ENCODE assay signal across 18 cellular contexts in the genomic region with DNA sequence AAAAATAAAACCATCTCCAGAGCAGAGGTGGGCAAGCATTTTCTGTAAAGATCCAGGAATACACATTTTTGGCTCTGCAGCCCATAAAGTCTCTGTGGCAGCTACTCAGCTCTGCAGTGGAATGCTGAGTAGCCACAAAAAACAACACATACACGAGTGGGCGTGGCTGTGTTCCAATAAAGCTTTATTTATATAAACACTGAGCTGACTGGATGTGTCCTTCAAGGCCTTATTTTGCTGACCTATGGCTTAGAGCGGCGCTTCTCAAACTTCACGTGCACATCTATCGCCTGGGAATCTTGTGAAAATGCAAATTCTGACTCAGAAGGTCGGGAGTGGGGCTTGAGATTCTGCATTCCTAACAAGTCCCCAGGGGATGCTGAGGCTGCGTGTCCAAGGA.
"Had no signal": no experiment of that assay in that cellular context is flagged by ENCODE, and none has a peak within 500 bp of the region (broad histone marks: within the 10 kb centered on the region; RNA-seq: fewer than 3 reads in every experiment).

No MANE protein-coding gene starts in this region.

- DNase-seq: activated CD4-positive, alpha-beta T cell treated with anti-CD3 and anti-CD28 coated beads for 1 hour; activated CD4-positive, alpha-beta T cell treated with anti-CD3 and anti-CD28 coated beads, Interleukin-2, amount 50 U/mL, for 1 hour; activated CD8-positive, alpha-beta T cell treated with anti-CD3 and anti-CD28 coated beads, Interleukin-2, amount 10 ng/mL, durations not matched to agents 7 days and 5 days; activated gamma-delta T cell treated with Interleukin-2 at 50 U/mL for 16 hours; aorta; cerebellar nuclear complex; cortex of kidney; foreskin melanocyte; immature natural killer cell; left lung; mammary epithelial cell; pancreas; psoas muscle; stimulated activated CD4-positive, alpha-beta T cell treated with anti-CD3 and anti-CD28 coated beads, Interleukin-12 subunit alpha, Interleukin-12 subunit beta, amount 100 ng/mL, for 4 hours; stimulated activated CD4-positive, alpha-beta T cell treated with anti-CD3 and anti-CD28 coated beads, Interleukin-4, amount 100 ng/mL, for 4 hours; stimulated activated naive CD8-positive, alpha-beta T cell treated with anti-CD3 and anti-CD28 coated beads, Interleukin-15, Interleukin-2, amounts not matched to agents 100 U/mL and 50 U/mL, for 24 hours; WERI-Rb-1 had no signal

- ATAC-seq: activated CD8-positive, alpha-beta T cell treated with anti-CD3 and anti-CD28 coated beads, Interleukin-2, amount 10 ng/mL, durations not matched to agents 7 days and 5 days; left lung; natural killer cell treated with Interleukin-12 subunit alpha and Interleukin-12 subunit beta and Interleukin-15 and Interleukin-18, amount 100 ng/mL, for 72 hours; pancreas; psoas muscle; stimulated activated naive CD8-positive, alpha-beta T cell treated with anti-CD3 and anti-CD28 coated beads, Interleukin-15, Interleukin-2, amounts not matched to agents 100 U/mL and 50 U/mL, for 24 hours had no signal
